ENCODE assay signal across 29 cellular contexts in the genomic region with DNA sequence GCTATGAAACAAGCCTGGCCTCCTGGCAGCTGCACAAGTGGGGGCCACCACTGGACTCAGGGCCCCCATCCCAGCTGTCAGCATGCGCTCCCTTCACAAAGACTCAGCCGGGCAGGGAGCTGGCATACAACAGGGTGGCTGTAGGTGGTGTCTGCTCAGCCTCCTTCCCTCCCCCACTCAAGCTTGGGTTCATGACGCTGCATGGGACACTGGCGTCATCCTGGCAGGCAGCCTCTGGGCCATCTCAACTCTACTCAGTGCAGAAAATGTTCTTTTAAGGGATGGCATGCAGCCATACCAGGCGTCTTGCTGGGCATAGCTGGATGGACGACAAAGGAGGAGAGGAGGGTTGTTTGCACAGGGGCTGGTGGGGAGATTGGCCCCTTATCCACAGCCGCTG. TPM values are rescaled to one million over a fixed set of nuclear protein-coding genes. Genes with fewer than 3 reads are reported as not detected.
DNase-seq lines count a peak whose midpoint lies in the region; ATAC-seq lines count a peak whose summit lies in the region.
"Had no signal": no experiment of that assay in that cellular context is flagged by ENCODE, and none has a peak within 500 bp of the region (broad histone marks: within the 10 kb centered on the region; RNA-seq: fewer than 3 reads in every experiment).

No MANE protein-coding gene starts in this region.

- no peak for ATAC-seq in HG02884 (IDR thresholded peaks at IDR 0.05; ENCODE audit: unreplicated experiment)
- no peak for ATAC-seq in GM21717 (IDR thresholded peaks at IDR 0.05; ENCODE audit: unreplicated experiment)
- ATAC-seq: activated CD8-positive, alpha-beta T cell treated with anti-CD3 and anti-CD28 coated beads, Interleukin-2, amount 10 ng/mL, durations not matched to agents 7 days and 5 days; PC-3 had no signal

- H3K27ac ChIP-seq in BLaER1 treated with 17β-estradiol and CSF1 and Interleukin-3, amounts not matched to agents 10 nM and 100 nM: no peak overlapping the region
- H3K27ac ChIP-seq in cingulate gyrus (ENCODE audit: low read depth, low read length): peak overlapping the region; percentile 29

- peaks cover 2% of the 10 kb centered on the region for H3K4me1 Mint-ChIP-seq in activated naive CD4-positive, alpha-beta T cell treated with anti-CD3 and anti-CD28 coated beads for 36 hours (ENCODE audit: low read depth)

- intact Hi-C loops in activated naive CD4-positive, alpha-beta T cell treated with anti-CD3 and anti-CD28 coated beads for 36 hours (cut with micrococcal nuclease): no loop called here

- H3K27me3 ChIP-seq in BLaER1 treated with 17β-estradiol and CSF1 and Interleukin-3, amounts not matched to agents 10 nM and 100 nM: no peaks in the 10 kb centered on the region

- H4K20me1 ChIP-seq in BLaER1 treated with 17β-estradiol and CSF1 and Interleukin-3, amounts not matched to agents 10 nM and 100 nM: peaks cover 0 to 6% (median 0%) of the 10 kb centered on the region in 11 experiments; a peak in 1 of 22 replicates

- H3K4me1 ChIP-seq in BLaER1 treated with 17β-estradiol and CSF1 and Interleukin-3, amounts not matched to agents 10 nM and 100 nM: peaks cover 5 to 28% (median 20%) of the 10 kb centered on the region in 10 experiments; a peak in 18 of 20 replicates

- CTCF ChIA-PET in activated naive CD4-positive, alpha-beta T cell treated with anti-CD3 and anti-CD28 coated beads for 36 hours (lab: Charles Lee): interaction anchor here (0.7 kb wide), 1 partner anchor 64 kb away, joined by 3 read pairs; no protein-coding TSS in a partner anchor

- no peak overlapping the region for H3K27ac Mint-ChIP-seq in activated naive CD4-positive, alpha-beta T cell treated with anti-CD3 and anti-CD28 coated beads for 36 hours
- H3K27ac Mint-ChIP-seq: activated CD8-positive, alpha-beta T cell treated with anti-CD3 and anti-CD28 coated beads, Interleukin-2, amount 10 ng/mL, durations not matched to agents 7 days and 5 days; activated T-cell treated with anti-CD3 and anti-CD28 coated beads, Interleukin-2, amount 50 U/mL, for 24 hours; progenitor cell of endocrine pancreas had no signal

- H3K27me3 Mint-ChIP-seq in activated naive CD4-positive, alpha-beta T cell treated with anti-CD3 and anti-CD28 coated beads for 36 hours (ENCODE audit: low read depth): peaks cover 23% of the 10 kb centered on the region

- no peaks in the 10 kb centered on the region for H3K36me3 ChIP-seq in BLaER1 treated with 17β-estradiol and CSF1 and Interleukin-3, amounts not matched to agents 10 nM and 100 nM

- DNase-seq in EH (ENCODE audit: low read depth) (peak; percentile 1), medulla oblongata (ENCODE audit: extremely low spot score) (peak; percentile 54), AML-193 (lab: John Stamatoyannopoulos, UW) (no peak)
- DNase-seq in activated naive CD4-positive, alpha-beta T cell treated with anti-CD3 and anti-CD28 coated beads for 36 hours: no peak
- DNase-seq: activated CD4-positive, alpha-beta T cell treated with anti-CD3 and anti-CD28 coated beads for 1 hour; activated CD8-positive, alpha-beta T cell treated with anti-CD3 and anti-CD28 coated beads, Interleukin-2, amount 10 ng/mL, durations not matched to agents 7 days and 5 days; activated gamma-delta T cell; activated T-cell treated with anti-CD3 and anti-CD28 coated beads, Interleukin-2, amount 50 U/mL, for 24 hours; CD8-positive, alpha-beta memory T cell; DMS53; KG1; kidney; mammary epithelial cell; NCI-H1436; NCI-H2107; NCI-H510A treated with DMSO at 0.1 percent for 48 hours; NK-92 treated with Interleukin-12 subunit alpha and Interleukin-12 subunit beta, amount 100 ng/mL, for 24 hours; PC-3; SHP77; stimulated activated CD4-positive, alpha-beta T cell treated with anti-CD3 and anti-CD28 coated beads, Interleukin-15, amount 100 ng/mL, for 24 hours; stimulated activated naive CD4-positive, alpha-beta T cell treated with Interleukin-2 at 50 U/mL for 16 hours had no signal

- no peaks in the 10 kb centered on the region for H3K9me3 Mint-ChIP-seq in activated naive CD4-positive, alpha-beta T cell treated with anti-CD3 and anti-CD28 coated beads for 36 hours
- H3K9me3 Mint-ChIP-seq: activated T-cell treated with anti-CD3 and anti-CD28 coated beads, Interleukin-2, amount 50 U/mL, for 24 hours; CD8-positive, alpha-beta memory T cell; central memory CD8-positive, alpha-beta T cell had no signal

- no peak overlapping the region for H3K9ac ChIP-seq in BLaER1 treated with 17β-estradiol and CSF1 and Interleukin-3, amounts not matched to agents 10 nM and 100 nM

- peak overlapping the region in 8 of 11 experiments; percentile 14 to 64 (median 52); a peak in 15 of 22 replicates for H3K4me2 ChIP-seq in BLaER1 treated with 17β-estradiol and CSF1 and Interleukin-3, amounts not matched to agents 10 nM and 100 nM

- no peaks in the 10 kb centered on the region for H3K9me3 ChIP-seq in BLaER1 treated with 17β-estradiol and CSF1 and Interleukin-3, amounts not matched to agents 10 nM and 100 nM (replicated peaks in 1 of 11)

- H3K4me3 ChIP-seq in BLaER1 treated with 17β-estradiol and CSF1 and Interleukin-3, amounts not matched to agents 10 nM and 100 nM: no peak overlapping the region

- no peak overlapping the region for H3K4me3 Mint-ChIP-seq in activated naive CD4-positive, alpha-beta T cell treated with anti-CD3 and anti-CD28 coated beads for 36 hours
- H3K4me3 Mint-ChIP-seq: activated CD8-positive, alpha-beta T cell treated with anti-CD3 and anti-CD28 coated beads, Interleukin-2, amount 10 ng/mL, durations not matched to agents 7 days and 5 days; activated T-cell treated with anti-CD3 and anti-CD28 coated beads, Interleukin-2, amount 50 U/mL, for 24 hours; CD8-positive, alpha-beta memory T cell; central memory CD8-positive, alpha-beta T cell had no signal

- H3K36me3 Mint-ChIP-seq in activated naive CD4-positive, alpha-beta T cell treated with anti-CD3 and anti-CD28 coated beads for 36 hours (ENCODE audit: low read depth): no peaks in the 10 kb centered on the region
- H3K36me3 Mint-ChIP-seq: CD8-positive, alpha-beta memory T cell had no signal

RNA-seq across cellular contexts. Expression of a gene that starts 30.5 kb away (rescaled TPM):
- total RNA-seq in activated naive CD4-positive, alpha-beta T cell treated with anti-CD3 and anti-CD28 coated beads for 36 hours: 10 to 100 TPM; 13.7 to 13.8 TPM

RNA-seq across cellular contexts. Expression of a gene that starts 35.9 kb away (rescaled TPM):
- under 1 TPM; 0.07 to 0.12 TPM for total RNA-seq in activated naive CD4-positive, alpha-beta T cell treated with anti-CD3 and anti-CD28 coated beads for 36 hours
- total RNA-seq: activated CD8-positive, alpha-beta T cell treated with anti-CD3 and anti-CD28 coated beads, Interleukin-2, amount 10 ng/mL, durations not matched to agents 7 days and 5 days; CD8-positive, alpha-beta memory T cell; glomerular endothelial cell; PC-3; T-helper 2 cell treated with Interferon-gamma antibody and Interleukin-4, amounts not matched to agents 100 ng/mL and 5 ng/mL, for 36 hours had no signal

Comparison
In these comparisons a context has a peak if more than half of its experiments do, and no peak if none do; other contexts are left out.
1. DNase-seq: peak in EH (single experiment) and medulla oblongata (single experiment); none in AML-193 (0 of 2) and activated naive CD4-positive, alpha-beta T cell treated with anti-CD3 and anti-CD28 coated beads for 36 hours (single experiment).